ENCODE assay signal across 1 cellular context in the genomic region with DNA sequence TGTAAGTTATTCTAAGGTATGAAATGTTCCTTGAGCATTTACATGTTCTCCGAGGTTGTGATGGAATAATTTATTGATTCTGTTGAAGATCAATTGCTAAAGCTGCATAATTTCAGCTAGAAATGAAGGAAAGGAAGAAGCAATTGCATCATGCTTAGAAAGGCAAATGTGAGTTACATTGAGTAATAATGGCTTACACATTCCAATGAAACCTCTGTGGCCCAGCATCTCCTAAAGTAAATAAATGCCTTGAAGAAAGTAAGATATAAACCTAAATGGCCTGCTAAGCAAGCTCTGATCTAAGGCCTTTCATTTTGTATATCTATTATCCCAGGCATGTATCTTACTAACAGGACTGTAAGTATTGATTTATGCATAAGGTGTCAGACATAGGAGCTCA.
TF ChIP-seq lines count a peak whose summit lies in the region.

No MANE protein-coding gene starts in this region.

TF ChIP-seq in H1, 55 proteins besides CTCF, POLR2A, EP300 and RAD21:
- TF ChIP-seq CEBPB (IDR thresholded peaks at IDR 0.05; ENCODE audit: low read depth, low read length) = peak; percentile 72; the same call in 1 of the 2 replicates
- no peak for TF ChIP-seq SP4 (IDR thresholded peaks at IDR 0.05; ENCODE audit: low read length)
- no peak for TF ChIP-seq NANOG (IDR thresholded peaks at IDR 0.05; ENCODE audit: insufficient read depth, low read depth, low read length, poor library complexity, severe bottlenecking)
- TF ChIP-seq TAF7 (optimal IDR thresholded peaks at IDR 0.05; ENCODE audit: borderline replicate concordance, low read depth, low read length) = no peak
- TF ChIP-seq, protein P1, sequence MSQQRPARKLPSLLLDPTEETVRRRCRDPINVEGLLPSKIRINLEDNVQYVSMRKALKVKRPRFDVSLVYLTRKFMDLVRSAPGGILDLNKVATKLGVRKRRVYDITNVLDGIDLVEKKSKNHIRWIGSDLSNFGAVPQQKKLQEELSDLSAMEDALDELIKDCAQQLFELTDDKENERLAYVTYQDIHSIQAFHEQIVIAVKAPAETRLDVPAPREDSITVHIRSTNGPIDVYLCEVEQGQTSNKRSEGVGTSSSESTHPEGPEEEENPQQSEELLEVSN (IDR thresholded peaks at IDR 0.05) = no peak
- TF ChIP-seq, protein P2, sequence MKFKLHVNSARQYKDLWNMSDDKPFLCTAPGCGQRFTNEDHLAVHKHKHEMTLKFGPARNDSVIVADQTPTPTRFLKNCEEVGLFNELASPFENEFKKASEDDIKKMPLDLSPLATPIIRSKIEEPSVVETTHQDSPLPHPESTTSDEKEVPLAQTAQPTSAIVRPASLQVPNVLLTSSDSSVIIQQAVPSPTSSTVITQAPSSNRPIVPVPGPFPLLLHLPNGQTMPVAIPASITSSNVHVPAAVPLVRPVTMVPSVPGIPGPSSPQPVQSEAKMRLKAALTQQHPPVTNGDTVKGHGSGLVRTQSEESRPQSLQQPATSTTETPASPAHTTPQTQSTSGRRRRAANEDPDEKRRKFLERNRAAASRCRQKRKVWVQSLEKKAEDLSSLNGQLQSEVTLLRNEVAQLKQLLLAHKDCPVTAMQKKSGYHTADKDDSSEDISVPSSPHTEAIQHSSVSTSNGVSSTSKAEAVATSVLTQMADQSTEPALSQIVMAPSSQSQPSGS (IDR thresholded peaks at IDR 0.05; ENCODE audit: low read length) = no peak
- TF ChIP-seq BRCA1 (IDR thresholded peaks at IDR 0.05; ENCODE audit: low read depth, low read length) = no peak
- TF ChIP-seq SIN3A (conservative IDR thresholded peaks at IDR 0.05 in 1 of 2, IDR thresholded peaks at IDR 0.05 in 1 of 2; ENCODE audit: low read depth in 1 of 2, low read length in 2 of 2) = no peak
